ENCODE assay signal across 10 cellular contexts in the genomic region with DNA sequence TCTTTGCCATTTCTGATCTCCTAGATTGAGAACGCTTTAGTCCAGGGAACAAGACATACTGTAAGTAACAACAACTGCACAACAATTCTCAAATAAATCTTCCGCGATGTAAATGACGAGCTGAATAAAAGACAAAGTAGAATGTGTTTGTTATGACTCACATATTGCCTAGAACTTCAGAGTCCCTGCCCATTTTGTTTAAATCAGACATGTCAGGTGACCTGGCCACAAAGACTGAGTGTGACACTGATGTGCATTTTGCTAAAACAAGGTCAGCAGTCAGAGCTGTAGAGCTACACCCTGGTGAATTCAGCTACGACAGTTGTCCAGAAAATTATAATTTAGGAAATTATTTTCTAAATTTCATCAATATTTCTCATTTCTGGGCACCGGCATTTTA.
DNase-seq lines count a peak whose midpoint lies in the region; ATAC-seq lines count a peak whose summit lies in the region.
"Had no signal": no experiment of that assay in that cellular context is flagged by ENCODE, and none has a peak within 500 bp of the region (broad histone marks: within the 10 kb centered on the region; RNA-seq: fewer than 3 reads in every experiment).

No MANE protein-coding gene starts in this region.

- peaks cover 33% of the 10 kb centered on the region for H3K4me1 Mint-ChIP-seq in dendritic cell treated with granulocyte-macrophage colony-stimulating factor and Interleukin-4, amounts not matched to agents 40 ng/mL and 50 ng/mL, for 4 days (ENCODE audit: low read depth)

- intact Hi-C loops in dendritic cell treated with granulocyte-macrophage colony-stimulating factor and Interleukin-4, amounts not matched to agents 40 ng/mL and 50 ng/mL, for 4 days (cut with micrococcal nuclease), result no loop called here

- peak; percentile 1 for DNase-seq in DMS53 (lab: John Stamatoyannopoulos, UW)
- DNase-seq in DMS53 treated with DMSO at 0.1 percent for 48 hours (lab: John Stamatoyannopoulos, UW; ENCODE audit: unreplicated experiment), result no peak
- DNase-seq in SW480 (ENCODE audit: low spot score), result peak; percentile 53
- peak; percentile 54 for DNase-seq in stimulated activated CD4-positive, alpha-beta T cell treated with anti-CD3 and anti-CD28 coated beads, Interleukin-4, amount 100 ng/mL, for 24 hours
- no peak for DNase-seq in SHP77 (lab: John Stamatoyannopoulos, UW)
- DNase-seq: Right ventricle myocardium superior; stimulated activated naive B cell treated with anti-CD40 and anti-IgM and Interleukin-4, amounts not matched to agents 10 μg/mL and 1 μg/mL and 100 μg/mL, for 72 hours had no signal

- H3K27ac Mint-ChIP-seq in dendritic cell treated with granulocyte-macrophage colony-stimulating factor and Interleukin-4, amounts not matched to agents 40 ng/mL and 50 ng/mL, for 4 days, result peak overlapping the region; percentile 70
- H3K27ac Mint-ChIP-seq: stimulated activated naive B cell treated with anti-CD40 and anti-IgM and Interleukin-4, amounts not matched to agents 10 μg/mL and 1 μg/mL and 100 μg/mL, for 72 hours had no signal

- H3K36me3 Mint-ChIP-seq in dendritic cell treated with granulocyte-macrophage colony-stimulating factor and Interleukin-4, amounts not matched to agents 40 ng/mL and 50 ng/mL, for 4 days (ENCODE audit: low read depth), result no peaks in the 10 kb centered on the region

- no peaks in the 10 kb centered on the region for H3K27me3 Mint-ChIP-seq in dendritic cell treated with granulocyte-macrophage colony-stimulating factor and Interleukin-4, amounts not matched to agents 40 ng/mL and 50 ng/mL, for 4 days
- H3K27me3 Mint-ChIP-seq: stimulated activated naive B cell treated with anti-CD40 and anti-IgM and Interleukin-4, amounts not matched to agents 10 μg/mL and 1 μg/mL and 100 μg/mL, for 72 hours had no signal

- H3K9me3 Mint-ChIP-seq in dendritic cell treated with granulocyte-macrophage colony-stimulating factor and Interleukin-4, amounts not matched to agents 40 ng/mL and 50 ng/mL, for 4 days, result no peaks in the 10 kb centered on the region

- no peak overlapping the region for H3K4me3 Mint-ChIP-seq in dendritic cell treated with granulocyte-macrophage colony-stimulating factor and Interleukin-4, amounts not matched to agents 40 ng/mL and 50 ng/mL, for 4 days
- H3K4me3 Mint-ChIP-seq: stimulated activated naive B cell treated with anti-CD40 and anti-IgM and Interleukin-4, amounts not matched to agents 10 μg/mL and 1 μg/mL and 100 μg/mL, for 72 hours had no signal

- ATAC-seq in HG03025 (IDR thresholded peaks at IDR 0.05; ENCODE audit: low FRiP score, unreplicated experiment), result no peak
- no peak for ATAC-seq in HG02678 (IDR thresholded peaks at IDR 0.05; ENCODE audit: unreplicated experiment)
- ATAC-seq: stimulated activated naive B cell treated with anti-CD40 and anti-IgM and Interleukin-4, amounts not matched to agents 10 μg/mL and 1 μg/mL and 100 μg/mL, for 72 hours had no signal

Comparison
In these comparisons a context has a peak if more than half of its experiments do, and no peak if none do; other contexts are left out.
1. DNase-seq: peak in DMS53 (single experiment), SW480 (single experiment) and stimulated activated CD4-positive, alpha-beta T cell treated with anti-CD3 and anti-CD28 coated beads, Interleukin-4, amount 100 ng/mL, for 24 hours (single experiment); none in DMS53 treated with DMSO at 0.1 percent for 48 hours (single experiment) and SHP77 (0 of 2).